ENCODE assay signal across 15 cellular contexts in the genomic region with DNA sequence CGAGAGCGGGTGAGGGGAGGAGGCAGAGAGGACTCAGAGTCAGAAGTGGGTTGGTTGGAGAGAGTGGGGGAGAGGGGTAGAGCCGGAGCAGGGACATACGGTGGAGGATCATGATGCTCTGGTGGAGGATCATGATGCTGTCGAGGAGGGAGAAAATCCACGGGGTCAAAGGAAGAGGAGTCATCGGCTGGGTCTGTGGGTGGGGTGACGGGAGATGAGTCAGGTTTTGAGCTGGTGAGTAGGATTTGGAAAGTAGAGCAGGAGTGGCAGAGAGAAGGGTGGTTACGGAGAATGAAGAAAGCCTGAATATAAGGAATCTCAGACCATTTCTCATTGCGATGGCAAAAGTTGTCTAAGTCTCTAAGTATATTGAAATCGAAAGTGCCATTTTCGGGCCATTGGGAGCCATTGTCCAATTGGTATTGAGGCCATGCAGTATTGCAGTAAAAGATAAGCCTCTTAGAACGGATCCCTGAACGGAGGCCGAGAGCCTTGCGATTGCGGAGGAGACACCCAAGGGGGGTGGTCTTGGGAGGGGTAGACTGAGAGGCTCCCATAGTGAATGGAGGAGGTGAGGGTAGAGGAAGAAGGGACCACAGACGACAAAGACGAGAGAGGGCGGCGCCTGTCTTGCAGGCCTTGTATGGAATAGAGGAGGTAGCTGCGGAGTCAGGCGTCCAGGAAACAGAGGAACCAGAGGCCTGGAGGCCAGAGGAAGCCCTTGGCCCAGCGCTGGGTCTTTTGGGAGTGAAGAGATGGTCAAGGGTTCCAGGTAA. TPM values are rescaled to one million over a fixed set of nuclear protein-coding genes. Genes with fewer than 3 reads are reported as not detected.
"Had no signal": no experiment of that assay in that cellular context is flagged by ENCODE, and none has a peak within 500 bp of the region (broad histone marks: within the 10 kb centered on the region; RNA-seq: fewer than 3 reads in every experiment).

No MANE protein-coding gene starts in this region.

- H3K9me3 Mint-ChIP-seq: activated T-helper 2 cell treated with anti-CD3 and anti-CD28 coated beads, Interferon-gamma antibody, Interleukin-2, Interleukin-4, amounts not matched to agents 10 μg/mL and 5 μg/mL and 100 μg/mL, durations not matched to agents 14 hours and 24 hours and 36 hours; T-helper 2 cell treated with Interferon-gamma antibody and Interleukin-4, amounts not matched to agents 5 μg/mL and 100 μg/mL, for 36 hours had no signal

- H3K27me3 Mint-ChIP-seq: activated naive CD4-positive, alpha-beta T cell treated with anti-CD3 and anti-CD28 coated beads, Interleukin-2, amount 10 ng/mL, durations not matched to agents 7 days and 5 days had no signal

- H3K36me3 Mint-ChIP-seq: activated naive CD4-positive, alpha-beta T cell treated with anti-CD3 and anti-CD28 coated beads, Interleukin-2, amount 10 ng/mL, durations not matched to agents 7 days and 5 days had no signal

- FAIRE-seq: astrocyte, colon, endometrium, islet of Langerhans had no signal

- H3K4me3 ChIP-seq: cardiac muscle cell, lung, transverse colon had no signal

- H3K27ac Mint-ChIP-seq: activated naive CD4-positive, alpha-beta T cell treated with anti-CD3 and anti-CD28 coated beads, Interleukin-2, amount 10 ng/mL, durations not matched to agents 7 days and 5 days; activated T-helper 2 cell treated with anti-CD3 and anti-CD28 coated beads, Interferon-gamma antibody, Interleukin-2, Interleukin-4, amounts not matched to agents 10 μg/mL and 5 μg/mL and 100 μg/mL, durations not matched to agents 14 hours and 24 hours and 36 hours; T-helper 2 cell treated with Interferon-gamma antibody and Interleukin-4, amounts not matched to agents 5 μg/mL and 100 μg/mL, for 36 hours had no signal

- H3K9me3 ChIP-seq: transverse colon had no signal

- DNase-seq: activated CD4-positive, CD25-positive, alpha-beta regulatory T cell treated with anti-CD3 and anti-CD28 coated beads, Interleukin-2, amount 50 U/mL, for 72 hours; activated naive CD4-positive, alpha-beta T cell treated with anti-CD3 and anti-CD28 coated beads, Interleukin-2, amount 10 ng/mL, durations not matched to agents 7 days and 5 days; stimulated activated CD4-positive, alpha-beta T cell treated with anti-CD3 and anti-CD28 coated beads, Interleukin-2, amount 100 ng/mL, for 48 hours; stimulated activated naive CD4-positive, alpha-beta T cell; substantia nigra; transverse colon had no signal

- H3K27me3 ChIP-seq: cardiac muscle cell, transverse colon had no signal

- H3K36me3 ChIP-seq: cardiac muscle cell, transverse colon had no signal

- H3K27ac ChIP-seq: cardiac muscle cell, parathyroid adenoma, transverse colon had no signal

- H3K4me1 Mint-ChIP-seq: activated naive CD4-positive, alpha-beta T cell treated with anti-CD3 and anti-CD28 coated beads, Interleukin-2, amount 10 ng/mL, durations not matched to agents 7 days and 5 days had no signal

- H3K4me1 ChIP-seq: parathyroid adenoma, transverse colon had no signal

- H3K4me3 Mint-ChIP-seq: activated naive CD4-positive, alpha-beta T cell treated with anti-CD3 and anti-CD28 coated beads, Interleukin-2, amount 10 ng/mL, durations not matched to agents 7 days and 5 days; T-helper 2 cell treated with Interferon-gamma antibody and Interleukin-4, amounts not matched to agents 5 μg/mL and 100 μg/mL, for 36 hours had no signal

RNA-seq across cellular contexts. Expression of a gene that starts 23.8 kb away (rescaled TPM):
- total RNA-seq: activated T-helper 2 cell treated with anti-CD3 and anti-CD28 coated beads, Interferon-gamma antibody, Interleukin-2, Interleukin-4, amounts not matched to agents 10 μg/mL and 5 μg/mL and 100 μg/mL, durations not matched to agents 14 hours and 24 hours and 36 hours had no signal
